Comparison of ENCODE assay signal across 11 cellular contexts in the genomic region with DNA sequence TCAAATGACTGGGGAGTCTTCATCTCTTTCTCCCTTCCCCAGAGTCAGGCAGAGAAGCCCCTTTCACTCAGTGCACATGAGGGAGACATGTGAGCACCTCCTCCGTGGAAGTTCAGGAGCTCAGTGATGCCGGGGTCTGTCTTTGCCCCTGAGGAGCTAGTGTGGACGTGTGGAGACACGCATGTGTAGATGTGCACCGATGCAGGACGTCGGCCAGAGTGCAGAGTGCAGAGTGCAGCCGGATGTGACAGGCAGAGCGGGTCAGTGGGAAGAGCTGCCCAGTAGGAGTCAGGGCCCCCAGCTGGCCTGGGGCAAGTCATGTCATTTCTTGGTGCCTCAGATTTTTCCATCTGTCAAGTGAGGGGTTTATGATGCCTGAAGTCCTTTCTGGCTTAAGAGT. TPM values are rescaled to one million over a fixed set of nuclear protein-coding genes. Genes with fewer than 3 reads are reported as not detected.
A peak's percentile ranks its signal among the peaks of the same experiment; 100 is the strongest.
DNase-seq lines count a peak whose midpoint lies in the region; ATAC-seq and TF ChIP-seq lines count a peak whose summit lies in the region.
"Had no signal": no experiment of that assay in that cellular context is flagged by ENCODE, and none has a peak within 500 bp of the region (broad histone marks: within the 10 kb centered on the region; RNA-seq: fewer than 3 reads in every experiment).

No MANE protein-coding gene starts in this region.

- H3K79me2 ChIP-seq in OCI-LY1 (ENCODE audit: insufficient read depth, low read length): no peaks in the 10 kb centered on the region

- no peak for TF ChIP-seq EP300 in esophagus muscularis mucosa (IDR thresholded peaks at IDR 0.05)

- intact Hi-C loops in esophagus muscularis mucosa (cut with DNase I) (no loop called here), tibial artery (cut with DNase I; ENCODE audit: low total_unique reads) (no loop called here)

- H3F3A ChIP-seq in OCI-LY1 (ENCODE audit: insufficient read depth, low read length): no peaks in the 10 kb centered on the region

- H3K36me3 ChIP-seq in OCI-LY1 (ENCODE audit: insufficient read depth, low read length) (no peaks in the 10 kb centered on the region), esophagus muscularis mucosa (no peaks in the 10 kb centered on the region), tibial artery (no peaks in the 10 kb centered on the region)

- H3K4me1 ChIP-seq in OCI-LY1 (ENCODE audit: insufficient read depth, low read length, severe bottlenecking) (peaks cover 11% of the 10 kb centered on the region), esophagus muscularis mucosa (peaks cover 39 to 57% (median 44%) of the 10 kb centered on the region in 4 donors), tibial artery (peaks cover 0 to 52% (median 31%) of the 10 kb centered on the region in 4 donors)

- peak overlapping the region; percentile 36; the same call in 1 of the 2 replicates for H3K4me2 ChIP-seq in OCI-LY1 (ENCODE audit: low read length)
- H3K4me2 ChIP-seq: GM23338 had no signal

- no peak for TF ChIP-seq POLR2A in esophagus muscularis mucosa (IDR thresholded peaks at IDR 0.05; ENCODE audit: low read depth)

- H3K9me3 Mint-ChIP-seq in mesothelial cell of epicardium: peaks cover 11% of the 10 kb centered on the region

- peaks cover 28% of the 10 kb centered on the region for H3K4me1 Mint-ChIP-seq in mesothelial cell of epicardium

- H3K4me3 ChIP-seq in OCI-LY1 (ENCODE audit: low read depth, low read length, poor library complexity, severe bottlenecking) (peak overlapping the region; percentile 24), esophagus muscularis mucosa (peak overlapping the region in 2 of 4 donors; percentile 9 to 28), tibial artery (peak overlapping the region; percentile 39 to 49)
- H3K4me3 ChIP-seq: GM23338 had no signal

- H3K27ac Mint-ChIP-seq in mesothelial cell of epicardium: peak overlapping the region; percentile 86
- H3K27ac Mint-ChIP-seq: GM23338 had no signal

- H3K9me3 ChIP-seq in OCI-LY1 (ENCODE audit: low read length) (no peaks in the 10 kb centered on the region), esophagus muscularis mucosa (no peaks in the 10 kb centered on the region), tibial artery (no peaks in the 10 kb centered on the region)

- H2AFZ ChIP-seq in OCI-LY1 (ENCODE audit: low read length): no peak overlapping the region
- H2AFZ ChIP-seq: GM23338 had no signal

- H3K9me2 ChIP-seq in OCI-LY1 (ENCODE audit: low read depth, low read length): no peaks in the 10 kb centered on the region

- TF ChIP-seq CTCF in OCI-LY1 (IDR thresholded peaks at IDR 0.05; ENCODE audit: low read length) (no peak), esophagus muscularis mucosa (IDR thresholded peaks at IDR 0.05) (no peak), mesothelial cell of epicardium (IDR thresholded peaks at IDR 0.05; ENCODE audit: unreplicated experiment) (no peak), tibial artery (IDR thresholded peaks at IDR 0.05) (no peak)

- DNase-seq in esophagus muscularis mucosa (ENCODE audit: extremely low spot score) (no peak), mesothelial cell of epicardium (ENCODE audit: low spot score in 2 of 2, unreplicated experiment in 2 of 2) (no peak), tibial artery (no peak), NCI-H226 (no peak), NCI-H82 (lab: John Stamatoyannopoulos, UW) (no peak)
- no peak for DNase-seq in activated T-cell treated with anti-CD3 and anti-CD28 coated beads, Interleukin-2, amount 50 U/mL, for 1 hour
- DNase-seq: activated T-cell treated with anti-CD3 and anti-CD28 coated beads, Interleukin-2, amount 50 U/mL, for 48 hours; DMS53 had no signal

- H3K9ac ChIP-seq in OCI-LY1 (ENCODE audit: low read length): no peak overlapping the region

- peaks cover 4% of the 10 kb centered on the region; the same call in 1 of the 2 replicates for H3K27me3 ChIP-seq in OCI-LY1 (ENCODE audit: insufficient read depth, low read length)
- no peaks in the 10 kb centered on the region for H3K27me3 ChIP-seq in esophagus muscularis mucosa
- H3K27me3 ChIP-seq in tibial artery: no peaks in the 10 kb centered on the region

- H3K27ac ChIP-seq in OCI-LY1 (ENCODE audit: low read depth, low read length, poor library complexity, severe bottlenecking) (no peak overlapping the region), esophagus muscularis mucosa (replicated peaks in 1 of 4) (peak overlapping the region; percentile 54 to 78 (median 58)), tibial artery (peak overlapping the region; percentile 87 to 88)

- H3K36me3 Mint-ChIP-seq in mesothelial cell of epicardium: peaks cover 20% of the 10 kb centered on the region

- no peaks in the 10 kb centered on the region for H3K27me3 Mint-ChIP-seq in mesothelial cell of epicardium (ENCODE audit: low read depth)

- H3K4me3 Mint-ChIP-seq in mesothelial cell of epicardium: peak overlapping the region; percentile 41
- H3K4me3 Mint-ChIP-seq: GM23338 had no signal

- WGBS in esophagus muscularis mucosa: 71% methylated on average over 9 of the region's 9 CpGs

- no peak for ATAC-seq in GM19452 (IDR thresholded peaks at IDR 0.05; ENCODE audit: unreplicated experiment)

- no peaks in the 10 kb centered on the region for H4K20me1 ChIP-seq in OCI-LY1 (ENCODE audit: insufficient read depth, low read length)

RNA-seq across cellular contexts. Expression of gene TSPAN9, which starts 20.7 kb away (rescaled TPM):
- total RNA-seq in esophagus muscularis mucosa (10 to 100 TPM; 13.7 to 35.4 (median 26.7) TPM), mesothelial cell of epicardium (46.7 to 49.4 TPM (median 48.8 TPM) in 3 replicates)
